Comparison of ENCODE assay signal across 8 cellular contexts in genomic region chr12:85920324-85920947, GRCh38. TPM values are rescaled to one million over a fixed set of nuclear protein-coding genes. Genes with fewer than 3 reads are reported as not detected.
DNase-seq lines count a peak whose midpoint lies in the region; ATAC-seq and TF ChIP-seq lines count a peak whose summit lies in the region.

No MANE protein-coding gene starts in this region.

- H3K4me3 ChIP-seq in breast epithelium, result no peak overlapping the region

- H3K36me3 ChIP-seq in breast epithelium, result no peaks in the 10 kb centered on the region

- H3K27ac Mint-ChIP-seq in natural killer cell (no peak overlapping the region), T-helper 17 cell (no peak overlapping the region)
- no peak overlapping the region for H3K27ac Mint-ChIP-seq in natural killer cell treated with Interleukin-12 subunit alpha and Interleukin-12 subunit beta and Interleukin-15 and Interleukin-18, amount 100 ng/mL, for 72 hours

- TF ChIP-seq CTCF in natural killer cell (IDR thresholded peaks at IDR 0.05) (peak; percentile 68), breast epithelium (IDR thresholded peaks at IDR 0.05) (peak; percentile 13 to 56 (median 50))

- H3K9me3 ChIP-seq in breast epithelium (no peaks in the 10 kb centered on the region), T-helper 17 cell (ENCODE audit: control insufficient read depth, low read length, poor library complexity, severe bottlenecking) (no peaks in the 10 kb centered on the region)

- H3K27ac ChIP-seq in breast epithelium, result no peak overlapping the region

- intact Hi-C loops in natural killer cell (cut with micrococcal nuclease) (loop anchor here (1.0 to 5.0 kb wide), 3 partner anchors 452 to 1048 kb away; no protein-coding TSS in a partner anchor), breast epithelium (cut with DNase I; ENCODE audit: low total_unique reads) (no loop called here)

- peak in 1 of 3 donors; percentile 45 for ATAC-seq in natural killer cell
- no peak for ATAC-seq in natural killer cell treated with Interleukin-12 subunit alpha and Interleukin-12 subunit beta and Interleukin-15 and Interleukin-18, amount 100 ng/mL, for 72 hours
- peak; percentile 51 for ATAC-seq in HG03039 (IDR thresholded peaks at IDR 0.05; ENCODE audit: unreplicated experiment)
- no peak for ATAC-seq in T-helper 17 cell

- no peak for TF ChIP-seq POLR2A in breast epithelium (IDR thresholded peaks at IDR 0.05)

- no peak overlapping the region for H3K4me3 Mint-ChIP-seq in natural killer cell
- H3K4me3 Mint-ChIP-seq in natural killer cell treated with Interleukin-12 subunit alpha and Interleukin-12 subunit beta and Interleukin-15 and Interleukin-18, amount 100 ng/mL, for 72 hours, result no peak overlapping the region
- H3K4me3 Mint-ChIP-seq in T-helper 17 cell, result no peak overlapping the region

- H3K27me3 Mint-ChIP-seq in natural killer cell (ENCODE audit: low read depth in 2 of 2), result no peaks in the 10 kb centered on the region
- peaks cover 0 to 3% of the 10 kb centered on the region in 2 donors for H3K27me3 Mint-ChIP-seq in natural killer cell treated with Interleukin-12 subunit alpha and Interleukin-12 subunit beta and Interleukin-15 and Interleukin-18, amount 100 ng/mL, for 72 hours
- peaks cover under 1% of the 10 kb centered on the region for H3K27me3 Mint-ChIP-seq in T-helper 17 cell

- H3K36me3 Mint-ChIP-seq in natural killer cell, result no peaks in the 10 kb centered on the region
- H3K36me3 Mint-ChIP-seq in natural killer cell treated with Interleukin-12 subunit alpha and Interleukin-12 subunit beta and Interleukin-15 and Interleukin-18, amount 100 ng/mL, for 72 hours, result no peaks in the 10 kb centered on the region
- H3K36me3 Mint-ChIP-seq in T-helper 17 cell (ENCODE audit: low read depth), result no peaks in the 10 kb centered on the region

- H3K27me3 ChIP-seq in breast epithelium, result no peaks in the 10 kb centered on the region

- no peaks in the 10 kb centered on the region for H3K4me1 Mint-ChIP-seq in natural killer cell
- no peaks in the 10 kb centered on the region for H3K4me1 Mint-ChIP-seq in natural killer cell treated with Interleukin-12 subunit alpha and Interleukin-12 subunit beta and Interleukin-15 and Interleukin-18, amount 100 ng/mL, for 72 hours (ENCODE audit: low read depth in 2 of 2)
- no peaks in the 10 kb centered on the region for H3K4me1 Mint-ChIP-seq in T-helper 17 cell

- no peaks in the 10 kb centered on the region for H3K9me3 Mint-ChIP-seq in natural killer cell
- no peaks in the 10 kb centered on the region for H3K9me3 Mint-ChIP-seq in natural killer cell treated with Interleukin-12 subunit alpha and Interleukin-12 subunit beta and Interleukin-15 and Interleukin-18, amount 100 ng/mL, for 72 hours

- DNase-seq in natural killer cell (no peak), NCI-H2227 treated with DMSO at 0.1 percent for 48 hours (lab: John Stamatoyannopoulos, UW) (peak; percentile 68), breast epithelium (ENCODE audit: low spot score in 2 of 2) (no peak), midbrain (lab: John Stamatoyannopoulos, UW) (peak; percentile 6), T-helper 17 cell (no peak)
- no peak for DNase-seq in natural killer cell treated with Interleukin-12 subunit alpha and Interleukin-12 subunit beta and Interleukin-15 and Interleukin-18, amount 100 ng/mL, for 72 hours (ENCODE audit: low spot score)
- no peak for DNase-seq in NK-92 treated with Interleukin-12 subunit alpha and Interleukin-12 subunit beta, amount 100 ng/mL, for 24 hours (lab: John Stamatoyannopoulos, UW)

- no peaks in the 10 kb centered on the region for H3K4me1 ChIP-seq in breast epithelium

RNA-seq across cellular contexts. Expression of gene NTS, which starts 46.3 kb away (rescaled TPM):
- not detected for total RNA-seq in natural killer cell
- total RNA-seq in natural killer cell treated with Interleukin-12 subunit alpha and Interleukin-12 subunit beta and Interleukin-15 and Interleukin-18, amount 100 ng/mL, for 72 hours, result not detected
- 10 to 100 TPM in 1 of 3 donors, under 1 TPM in 1, not detected in 1; 0.64 to 10.2 TPM for total RNA-seq in breast epithelium
- total RNA-seq in T-helper 17 cell, result not detected

Comparison
In these comparisons a context has a peak if more than half of its experiments do, and no peak if none do; other contexts are left out.
1. DNase-seq: peak in NCI-H2227 treated with DMSO at 0.1 percent for 48 hours (single experiment) and midbrain (single experiment); none in natural killer cell (single experiment), natural killer cell treated with Interleukin-12 subunit alpha and Interleukin-12 subunit beta and Interleukin-15 and Interleukin-18, amount 100 ng/mL, for 72 hours (single experiment), breast epithelium (0 of 2), T-helper 17 cell (0 of 3) and NK-92 treated with Interleukin-12 subunit alpha and Interleukin-12 subunit beta, amount 100 ng/mL, for 24 hours (single experiment).